Comparison of ENCODE assay signal across 31 cellular contexts in genomic region chr2:1480671-1481076, GRCh38.
DNase-seq lines count a peak whose midpoint lies in the region; ATAC-seq, FAIRE-seq and TF ChIP-seq lines count a peak whose summit lies in the region.
"Had no signal": no experiment of that assay in that cellular context is flagged by ENCODE, and none has a peak within 500 bp of the region (broad histone marks: within the 10 kb centered on the region; RNA-seq: fewer than 3 reads in every experiment).

No MANE protein-coding gene starts in this region.

- H3K4me3 ChIP-seq in RWPE2 (ENCODE audit: severe bottlenecking) = no peak overlapping the region
- no peak overlapping the region for H3K4me3 ChIP-seq in mesenchymal stem cell (ENCODE audit: insufficient read depth in 1 of 2, low read depth in 1 of 2, low read length in 2 of 2)
- H3K4me3 ChIP-seq in upper lobe of right lung = no peak overlapping the region
- H3K4me3 ChIP-seq: ascending aorta, esophagus squamous epithelium, HAP-1, Peyer's patch had no signal

- H3K27ac ChIP-seq in RWPE2 (ENCODE audit: poor library complexity, severe bottlenecking) = no peak overlapping the region
- H3K27ac ChIP-seq in mesenchymal stem cell (ENCODE audit: low read length, poor library complexity, severe bottlenecking) = no peak overlapping the region
- no peak overlapping the region for H3K27ac ChIP-seq in upper lobe of right lung
- H3K27ac ChIP-seq: 22Rv1, ascending aorta, esophagus squamous epithelium, Peyer's patch had no signal

- no peak overlapping the region for H3K9ac ChIP-seq in mesenchymal stem cell (ENCODE audit: low read length)

- no peak overlapping the region for H2AFZ ChIP-seq in mesenchymal stem cell (ENCODE audit: low read depth, low read length)

- TF ChIP-seq CTCF in RWPE2 (IDR thresholded peaks at IDR 0.05; ENCODE audit: poor library complexity, severe bottlenecking) (no peak), upper lobe of right lung (IDR thresholded peaks at IDR 0.05) (no peak)

- intact Hi-C loops in upper lobe of right lung (cut with DNase I) = no loop called here

- H4K91ac ChIP-seq in mesenchymal stem cell (ENCODE audit: low read length) = peak overlapping the region; percentile 5

- H2BK120ac ChIP-seq in mesenchymal stem cell (ENCODE audit: low read depth, low read length) = no peak overlapping the region

- no peak overlapping the region for H3K18ac ChIP-seq in mesenchymal stem cell (ENCODE audit: low read depth in 1 of 2, low read length in 2 of 2)

- H2AK5ac ChIP-seq in mesenchymal stem cell (ENCODE audit: low read length, severe bottlenecking) = no peak overlapping the region

- no peaks in the 10 kb centered on the region for H3K27me3 ChIP-seq in RWPE2 (ENCODE audit: insufficient read depth, poor library complexity, severe bottlenecking)
- H3K27me3 ChIP-seq in mesenchymal stem cell (ENCODE audit: control insufficient read depth in 1 of 2, insufficient read depth in 1 of 2, low read length in 2 of 2) = peaks cover 0 to 5% of the 10 kb centered on the region in 2 experiments
- H3K27me3 ChIP-seq in upper lobe of right lung = no peaks in the 10 kb centered on the region
- H3K27me3 ChIP-seq: ascending aorta, esophagus squamous epithelium, Peyer's patch had no signal

- no peak for TF ChIP-seq POLR2A in GM12892 (IDR thresholded peaks at IDR 0.05; ENCODE audit: low read depth, low read length)

- H3K14ac ChIP-seq in mesenchymal stem cell (ENCODE audit: low read length in 2 of 2) = no peak overlapping the region

- H3K4me2 ChIP-seq in mesenchymal stem cell (ENCODE audit: low read length, poor library complexity, severe bottlenecking) = no peak overlapping the region

- H2BK12ac ChIP-seq in mesenchymal stem cell (ENCODE audit: low read length in 2 of 2) = no peak overlapping the region

- H3K4me1 ChIP-seq in RWPE2 (ENCODE audit: insufficient read depth, poor library complexity, severe bottlenecking) = no peaks in the 10 kb centered on the region
- H3K4me1 ChIP-seq in mesenchymal stem cell (ENCODE audit: control insufficient read depth, insufficient read depth, low read depth, low read length) = no peaks in the 10 kb centered on the region
- H3K4me1 ChIP-seq in upper lobe of right lung = no peaks in the 10 kb centered on the region
- H3K4me1 ChIP-seq: ascending aorta, esophagus squamous epithelium, HAP-1, Peyer's patch had no signal

- H3K36me3 ChIP-seq in RWPE2 (ENCODE audit: low read depth) = no peaks in the 10 kb centered on the region
- no peaks in the 10 kb centered on the region for H3K36me3 ChIP-seq in mesenchymal stem cell (ENCODE audit: control insufficient read depth in 1 of 2, insufficient read depth in 2 of 2, low read depth in 1 of 2, low read length in 2 of 2)
- H3K36me3 ChIP-seq in upper lobe of right lung = no peaks in the 10 kb centered on the region
- H3K36me3 ChIP-seq: ascending aorta, esophagus squamous epithelium, HAP-1, Peyer's patch had no signal

- no peak overlapping the region for H3K4ac ChIP-seq in mesenchymal stem cell (ENCODE audit: low read depth in 1 of 2, low read length in 2 of 2)

- ATAC-seq in RWPE2 (ENCODE audit: low read depth) = peak; percentile 27; the same call in 1 of the 3 replicates
- peak; percentile 50 for ATAC-seq in upper lobe of right lung
- ATAC-seq in HG03457 (IDR thresholded peaks at IDR 0.05; ENCODE audit: unreplicated experiment) = no peak
- no peak for ATAC-seq in HG02885 (IDR thresholded peaks at IDR 0.05; ENCODE audit: poor library complexity, unreplicated experiment)
- ATAC-seq: activated T-helper 17 cell treated with anti-CD3 and anti-CD28 coated beads, Interleukin-2, amount 50 U/mL, for 72 hours; left colon; stimulated activated memory B cell treated with anti-CD40 and anti-IgM and Interleukin-4, amounts not matched to agents 10 μg/mL and 1 μg/mL and 100 μg/mL, for 72 hours had no signal

- no peaks in the 10 kb centered on the region for H3K79me1 ChIP-seq in mesenchymal stem cell (replicated peaks; ENCODE audit: low read length, poor library complexity, severe bottlenecking)

- H4K8ac ChIP-seq in mesenchymal stem cell (ENCODE audit: low read length) = no peak overlapping the region

- no peaks in the 10 kb centered on the region for H3K9me3 ChIP-seq in RWPE2 (ENCODE audit: severe bottlenecking)
- H3K9me3 ChIP-seq in mesenchymal stem cell (ENCODE audit: control insufficient read depth, low read length) = no peaks in the 10 kb centered on the region
- no peaks in the 10 kb centered on the region for H3K9me3 ChIP-seq in upper lobe of right lung
- H3K9me3 ChIP-seq: ascending aorta, esophagus squamous epithelium, HAP-1 had no signal

- H2BK15ac ChIP-seq in mesenchymal stem cell (ENCODE audit: low read depth, poor library complexity, severe bottlenecking) = no peak overlapping the region

- FAIRE-seq in GM12892 (lab: Jason Lieb, UNC) = no peak
- FAIRE-seq: D721Med, frontal cortex had no signal

- DNase-seq in DMS 273 (lab: John Stamatoyannopoulos, UW; ENCODE audit: unreplicated experiment) (peak; percentile 6), DMS 273 treated with DMSO at 0.1 percent for 48 hours (lab: John Stamatoyannopoulos, UW) (no peak), RWPE2 (ENCODE audit: low spot score) (no peak), mesenchymal stem cell (no peak), upper lobe of right lung (peak; percentile 36), GM12892 (ENCODE audit: insufficient read length) (no peak)
- DNase-seq: activated CD4-positive, alpha-beta T cell treated with anti-CD3 and anti-CD28 coated beads, Interleukin-2, amount 50 U/mL, for 1 hour; caudate nucleus; CD4-positive, alpha-beta T cell; esophagus squamous epithelium; KBM-7; left colon; naive B cell; NCI-H1105 treated with DMSO at 0.1 percent for 48 hours; NCI-H2029; NCI-H526; right cardiac atrium; stimulated activated CD4-positive, alpha-beta T cell treated with anti-CD3 and anti-CD28 coated beads, Interleukin-12 subunit alpha, Interleukin-12 subunit beta, amount 100 ng/mL, for 4 hours; stimulated activated CD4-positive, alpha-beta T cell treated with anti-CD3 and anti-CD28 coated beads, Interleukin-4, amount 100 ng/mL, for 1 hour; SW 1271; T1000 had no signal

- no peak overlapping the region for H2BK5ac ChIP-seq in mesenchymal stem cell (ENCODE audit: low read depth, low read length, poor library complexity, severe bottlenecking)

- no peak overlapping the region for H3K23ac ChIP-seq in mesenchymal stem cell (ENCODE audit: low read length in 2 of 2)

- WGBS in mesenchymal stem cell = 80% methylated on average over 13 of the region's 13 CpGs

Comparison
In these comparisons a context has a peak if more than half of its experiments do, and no peak if none do; other contexts are left out.
1. DNase-seq: peak in DMS 273 (single experiment) and upper lobe of right lung (single experiment); none in DMS 273 treated with DMSO at 0.1 percent for 48 hours (single experiment), RWPE2 (single experiment), mesenchymal stem cell (single experiment) and GM12892 (single experiment).
2. ATAC-seq: peak in RWPE2 (single experiment) and upper lobe of right lung (single experiment); none in HG03457 (single experiment) and HG02885 (single experiment).